In genomic region chr5:61280205-61280604, GRCh38 we compare ENCODE assay signal across 9 cellular contexts. TPM values are rescaled to one million over a fixed set of nuclear protein-coding genes. Genes with fewer than 3 reads are reported as not detected.
DNase-seq lines count a peak whose midpoint lies in the region; ATAC-seq and TF ChIP-seq lines count a peak whose summit lies in the region.
"Had no signal": no experiment of that assay in that cellular context is flagged by ENCODE, and none has a peak within 500 bp of the region (broad histone marks: within the 10 kb centered on the region; RNA-seq: fewer than 3 reads in every experiment).

No MANE protein-coding gene starts in this region.

- intact Hi-C loops in ascending aorta (cut with DNase I) (no loop called here), posterior vena cava (cut with DNase I) (no loop called here)

- H3K9me3 ChIP-seq in ascending aorta = no peaks in the 10 kb centered on the region

- ATAC-seq in HG03175 (IDR thresholded peaks at IDR 0.05; ENCODE audit: unreplicated experiment) (peak; percentile 54), HG03039 (IDR thresholded peaks at IDR 0.05; ENCODE audit: unreplicated experiment) (no peak)

- H3K27ac ChIP-seq in ascending aorta = no peak overlapping the region
- H3K27ac ChIP-seq: KMS-11 had no signal

- H3K4me1 ChIP-seq in ascending aorta = no peaks in the 10 kb centered on the region

- no peak for TF ChIP-seq CTCF in ascending aorta (IDR thresholded peaks at IDR 0.05)

- no peaks in the 10 kb centered on the region for H3K27me3 ChIP-seq in ascending aorta

- H3K36me3 ChIP-seq in ascending aorta = no peaks in the 10 kb centered on the region

- H3K4me3 ChIP-seq in ascending aorta = no peak overlapping the region

- DNase-seq in DMS53 treated with DMSO at 0.1 percent for 48 hours (lab: John Stamatoyannopoulos, UW; ENCODE audit: unreplicated experiment) = peak; percentile 46
- DNase-seq in NCI-H526 treated with DMSO at 0.1 percent for 48 hours (lab: John Stamatoyannopoulos, UW) = peak; percentile 92
- peak; percentile 48 for DNase-seq in fibroblast of gingiva (ENCODE audit: low read depth)
- no peak for DNase-seq in ascending aorta (ENCODE audit: low spot score in 2 of 2)
- no peak for DNase-seq in stimulated activated CD4-positive, alpha-beta T cell treated with anti-CD3 and anti-CD28 coated beads, Interleukin-4, amount 100 ng/mL, for 1 hour
- no peak for DNase-seq in posterior vena cava (ENCODE audit: low spot score)

RNA-seq across cellular contexts. Expression of gene ZSWIM6, which starts 51.9 kb away (rescaled TPM):
- total RNA-seq in ascending aorta = 8.8 TPM
- total RNA-seq in posterior vena cava = 10 to 100 TPM; 14.0 to 15.3 TPM

Comparison
In these comparisons a context has a peak if more than half of its experiments do, and no peak if none do; other contexts are left out.
1. DNase-seq: peak in DMS53 treated with DMSO at 0.1 percent for 48 hours (single experiment), NCI-H526 treated with DMSO at 0.1 percent for 48 hours (single experiment) and fibroblast of gingiva (single experiment); none in ascending aorta (0 of 2), stimulated activated CD4-positive, alpha-beta T cell treated with anti-CD3 and anti-CD28 coated beads, Interleukin-4, amount 100 ng/mL, for 1 hour (single experiment) and posterior vena cava (single experiment).